1 cellular context compared by ENCODE assay signal in the genomic region with DNA sequence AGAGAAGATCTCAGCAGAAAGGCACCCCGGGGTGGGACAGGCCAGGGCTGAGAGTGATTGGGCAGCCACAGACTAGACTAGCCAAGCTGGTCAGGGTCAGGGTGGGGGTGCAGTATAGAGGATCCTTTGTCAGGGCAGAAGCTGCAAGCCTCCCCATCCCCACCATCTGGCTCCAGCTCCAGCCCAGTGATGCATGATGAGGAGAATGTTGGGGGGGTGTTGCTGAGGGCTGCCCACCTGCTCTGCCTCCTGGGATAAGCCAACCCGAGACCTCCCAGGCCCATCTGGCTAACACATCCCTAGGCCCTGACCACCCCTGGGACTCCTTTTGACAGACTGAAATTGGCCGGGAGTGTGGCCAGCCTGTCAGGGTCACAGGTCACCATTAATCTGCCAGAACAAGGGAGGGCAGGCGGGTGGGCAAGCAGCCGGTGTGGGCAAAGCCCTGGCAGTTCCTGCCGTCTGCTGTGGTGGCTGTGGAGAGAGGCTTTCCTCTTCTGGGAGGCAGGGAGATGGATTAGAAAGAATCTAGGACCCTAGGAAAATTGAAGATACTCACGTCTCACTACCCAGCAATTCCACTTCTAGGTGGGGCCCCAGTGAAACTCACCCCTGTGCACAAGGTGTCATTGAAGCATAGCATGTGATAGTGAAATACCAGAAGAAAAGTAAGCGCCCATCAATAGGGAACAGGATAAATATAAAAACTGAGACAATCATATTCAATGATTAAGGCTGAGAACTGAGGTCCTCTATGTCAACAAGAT.
A peak's percentile ranks its signal among the peaks of the same experiment; 100 is the strongest.
TF ChIP-seq lines count a peak whose summit lies in the region.

No MANE protein-coding gene starts in this region.

TF ChIP-seq in HepG2, 621 proteins besides CTCF, POLR2A, EP300 and RAD21 (continued from another document and continues in another):
- TF ChIP-seq CEBPB (IDR thresholded peaks at IDR 0.05; ENCODE audit: borderline replicate concordance, low read depth, low read length) (no peak), KLF13 (CRISPR knock-in tag; IDR thresholded peaks at IDR 0.05) (0 out of 2 replicates have a peak, but pooled peaks have one; percentile 38), MEIS1 (CRISPR knock-in tag; IDR thresholded peaks at IDR 0.05; ENCODE audit: borderline replicate concordance) (0 out of 2 replicates have a peak, but pooled peaks have one; percentile 32), ARNT2 (CRISPR knock-in tag; IDR thresholded peaks at IDR 0.05; ENCODE audit: low read depth) (peak; percentile 54; the same call in 1 of the 2 replicates), ZNF225 (CRISPR knock-in tag; IDR thresholded peaks at IDR 0.05) (peak; percentile 71; the same call in 1 of the 2 replicates), NR2F6 (IDR thresholded peaks at IDR 0.05) (peak; percentile 50), NR2F6 (CRISPR knock-in tag; IDR thresholded peaks at IDR 0.05) (peak; percentile 38), ZNF451 (CRISPR knock-in tag; IDR thresholded peaks at IDR 0.05) (0 out of 2 replicates have a peak, but pooled peaks have one; percentile 53), SMAD1 (CRISPR knock-in tag; IDR thresholded peaks at IDR 0.05; ENCODE audit: borderline replicate concordance, low read depth) (0 out of 2 replicates have a peak, but pooled peaks have one; percentile 47)
- TF ChIP-seq, protein P1, sequence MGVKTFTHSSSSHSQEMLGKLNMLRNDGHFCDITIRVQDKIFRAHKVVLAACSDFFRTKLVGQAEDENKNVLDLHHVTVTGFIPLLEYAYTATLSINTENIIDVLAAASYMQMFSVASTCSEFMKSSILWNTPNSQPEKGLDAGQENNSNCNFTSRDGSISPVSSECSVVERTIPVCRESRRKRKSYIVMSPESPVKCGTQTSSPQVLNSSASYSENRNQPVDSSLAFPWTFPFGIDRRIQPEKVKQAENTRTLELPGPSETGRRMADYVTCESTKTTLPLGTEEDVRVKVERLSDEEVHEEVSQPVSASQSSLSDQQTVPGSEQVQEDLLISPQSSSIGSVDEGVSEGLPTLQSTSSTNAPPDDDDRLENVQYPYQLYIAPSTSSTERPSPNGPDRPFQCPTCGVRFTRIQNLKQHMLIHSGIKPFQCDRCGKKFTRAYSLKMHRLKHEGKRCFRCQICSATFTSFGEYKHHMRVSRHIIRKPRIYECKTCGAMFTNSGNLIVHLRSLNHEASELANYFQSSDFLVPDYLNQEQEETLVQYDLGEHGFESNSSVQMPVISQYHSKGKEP (CRISPR knock-in tag; IDR thresholded peaks at IDR 0.05), result no peak
- TF ChIP-seq, protein P2, sequence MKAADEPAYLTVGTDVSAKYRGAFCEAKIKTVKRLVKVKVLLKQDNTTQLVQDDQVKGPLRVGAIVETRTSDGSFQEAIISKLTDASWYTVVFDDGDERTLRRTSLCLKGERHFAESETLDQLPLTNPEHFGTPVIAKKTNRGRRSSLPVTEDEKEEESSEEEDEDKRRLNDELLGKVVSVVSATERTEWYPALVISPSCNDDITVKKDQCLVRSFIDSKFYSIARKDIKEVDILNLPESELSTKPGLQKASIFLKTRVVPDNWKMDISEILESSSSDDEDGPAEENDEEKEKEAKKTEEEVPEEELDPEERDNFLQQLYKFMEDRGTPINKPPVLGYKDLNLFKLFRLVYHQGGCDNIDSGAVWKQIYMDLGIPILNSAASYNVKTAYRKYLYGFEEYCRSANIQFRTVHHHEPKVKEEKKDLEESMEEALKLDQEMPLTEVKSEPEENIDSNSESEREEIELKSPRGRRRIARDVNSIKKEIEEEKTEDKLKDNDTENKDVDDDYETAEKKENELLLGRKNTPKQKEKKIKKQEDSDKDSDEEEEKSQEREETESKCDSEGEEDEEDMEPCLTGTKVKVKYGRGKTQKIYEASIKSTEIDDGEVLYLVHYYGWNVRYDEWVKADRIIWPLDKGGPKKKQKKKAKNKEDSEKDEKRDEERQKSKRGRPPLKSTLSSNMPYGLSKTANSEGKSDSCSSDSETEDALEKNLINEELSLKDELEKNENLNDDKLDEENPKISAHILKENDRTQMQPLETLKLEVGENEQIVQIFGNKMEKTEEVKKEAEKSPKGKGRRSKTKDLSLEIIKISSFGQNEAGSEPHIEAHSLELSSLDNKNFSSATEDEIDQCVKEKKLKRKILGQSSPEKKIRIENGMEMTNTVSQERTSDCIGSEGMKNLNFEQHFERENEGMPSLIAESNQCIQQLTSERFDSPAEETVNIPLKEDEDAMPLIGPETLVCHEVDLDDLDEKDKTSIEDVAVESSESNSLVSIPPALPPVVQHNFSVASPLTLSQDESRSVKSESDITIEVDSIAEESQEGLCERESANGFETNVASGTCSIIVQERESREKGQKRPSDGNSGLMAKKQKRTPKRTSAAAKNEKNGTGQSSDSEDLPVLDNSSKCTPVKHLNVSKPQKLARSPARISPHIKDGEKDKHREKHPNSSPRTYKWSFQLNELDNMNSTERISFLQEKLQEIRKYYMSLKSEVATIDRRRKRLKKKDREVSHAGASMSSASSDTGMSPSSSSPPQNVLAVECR (CRISPR knock-in tag; IDR thresholded peaks at IDR 0.05; ENCODE audit: borderline replicate concordance), result 0 out of 2 replicates have a peak, but pooled peaks have one; percentile 24
- TF ChIP-seq, protein P3, sequence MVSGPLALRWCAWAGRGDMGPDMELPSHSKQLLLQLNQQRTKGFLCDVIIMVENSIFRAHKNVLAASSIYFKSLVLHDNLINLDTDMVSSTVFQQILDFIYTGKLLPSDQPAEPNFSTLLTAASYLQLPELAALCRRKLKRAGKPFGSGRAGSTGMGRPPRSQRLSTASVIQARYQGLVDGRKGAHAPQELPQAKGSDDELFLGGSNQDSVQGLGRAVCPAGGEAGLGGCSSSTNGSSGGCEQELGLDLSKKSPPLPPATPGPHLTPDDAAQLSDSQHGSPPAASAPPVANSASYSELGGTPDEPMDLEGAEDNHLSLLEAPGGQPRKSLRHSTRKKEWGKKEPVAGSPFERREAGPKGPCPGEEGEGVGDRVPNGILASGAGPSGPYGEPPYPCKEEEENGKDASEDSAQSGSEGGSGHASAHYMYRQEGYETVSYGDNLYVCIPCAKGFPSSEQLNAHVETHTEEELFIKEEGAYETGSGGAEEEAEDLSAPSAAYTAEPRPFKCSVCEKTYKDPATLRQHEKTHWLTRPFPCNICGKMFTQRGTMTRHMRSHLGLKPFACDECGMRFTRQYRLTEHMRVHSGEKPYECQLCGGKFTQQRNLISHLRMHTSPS (CRISPR knock-in tag; IDR thresholded peaks at IDR 0.05; ENCODE audit: low read depth), result peak; percentile 59; the same call in 1 of the 2 replicates
- TF ChIP-seq, protein P4, sequence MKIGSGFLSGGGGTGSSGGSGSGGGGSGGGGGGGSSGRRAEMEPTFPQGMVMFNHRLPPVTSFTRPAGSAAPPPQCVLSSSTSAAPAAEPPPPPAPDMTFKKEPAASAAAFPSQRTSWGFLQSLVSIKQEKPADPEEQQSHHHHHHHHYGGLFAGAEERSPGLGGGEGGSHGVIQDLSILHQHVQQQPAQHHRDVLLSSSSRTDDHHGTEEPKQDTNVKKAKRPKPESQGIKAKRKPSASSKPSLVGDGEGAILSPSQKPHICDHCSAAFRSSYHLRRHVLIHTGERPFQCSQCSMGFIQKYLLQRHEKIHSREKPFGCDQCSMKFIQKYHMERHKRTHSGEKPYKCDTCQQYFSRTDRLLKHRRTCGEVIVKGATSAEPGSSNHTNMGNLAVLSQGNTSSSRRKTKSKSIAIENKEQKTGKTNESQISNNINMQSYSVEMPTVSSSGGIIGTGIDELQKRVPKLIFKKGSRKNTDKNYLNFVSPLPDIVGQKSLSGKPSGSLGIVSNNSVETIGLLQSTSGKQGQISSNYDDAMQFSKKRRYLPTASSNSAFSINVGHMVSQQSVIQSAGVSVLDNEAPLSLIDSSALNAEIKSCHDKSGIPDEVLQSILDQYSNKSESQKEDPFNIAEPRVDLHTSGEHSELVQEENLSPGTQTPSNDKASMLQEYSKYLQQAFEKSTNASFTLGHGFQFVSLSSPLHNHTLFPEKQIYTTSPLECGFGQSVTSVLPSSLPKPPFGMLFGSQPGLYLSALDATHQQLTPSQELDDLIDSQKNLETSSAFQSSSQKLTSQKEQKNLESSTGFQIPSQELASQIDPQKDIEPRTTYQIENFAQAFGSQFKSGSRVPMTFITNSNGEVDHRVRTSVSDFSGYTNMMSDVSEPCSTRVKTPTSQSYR (CRISPR knock-in tag; IDR thresholded peaks at IDR 0.05; ENCODE audit: borderline replicate concordance), result 0 out of 2 replicates have a peak, but pooled peaks have one; percentile 27
- TF ChIP-seq, protein P5, sequence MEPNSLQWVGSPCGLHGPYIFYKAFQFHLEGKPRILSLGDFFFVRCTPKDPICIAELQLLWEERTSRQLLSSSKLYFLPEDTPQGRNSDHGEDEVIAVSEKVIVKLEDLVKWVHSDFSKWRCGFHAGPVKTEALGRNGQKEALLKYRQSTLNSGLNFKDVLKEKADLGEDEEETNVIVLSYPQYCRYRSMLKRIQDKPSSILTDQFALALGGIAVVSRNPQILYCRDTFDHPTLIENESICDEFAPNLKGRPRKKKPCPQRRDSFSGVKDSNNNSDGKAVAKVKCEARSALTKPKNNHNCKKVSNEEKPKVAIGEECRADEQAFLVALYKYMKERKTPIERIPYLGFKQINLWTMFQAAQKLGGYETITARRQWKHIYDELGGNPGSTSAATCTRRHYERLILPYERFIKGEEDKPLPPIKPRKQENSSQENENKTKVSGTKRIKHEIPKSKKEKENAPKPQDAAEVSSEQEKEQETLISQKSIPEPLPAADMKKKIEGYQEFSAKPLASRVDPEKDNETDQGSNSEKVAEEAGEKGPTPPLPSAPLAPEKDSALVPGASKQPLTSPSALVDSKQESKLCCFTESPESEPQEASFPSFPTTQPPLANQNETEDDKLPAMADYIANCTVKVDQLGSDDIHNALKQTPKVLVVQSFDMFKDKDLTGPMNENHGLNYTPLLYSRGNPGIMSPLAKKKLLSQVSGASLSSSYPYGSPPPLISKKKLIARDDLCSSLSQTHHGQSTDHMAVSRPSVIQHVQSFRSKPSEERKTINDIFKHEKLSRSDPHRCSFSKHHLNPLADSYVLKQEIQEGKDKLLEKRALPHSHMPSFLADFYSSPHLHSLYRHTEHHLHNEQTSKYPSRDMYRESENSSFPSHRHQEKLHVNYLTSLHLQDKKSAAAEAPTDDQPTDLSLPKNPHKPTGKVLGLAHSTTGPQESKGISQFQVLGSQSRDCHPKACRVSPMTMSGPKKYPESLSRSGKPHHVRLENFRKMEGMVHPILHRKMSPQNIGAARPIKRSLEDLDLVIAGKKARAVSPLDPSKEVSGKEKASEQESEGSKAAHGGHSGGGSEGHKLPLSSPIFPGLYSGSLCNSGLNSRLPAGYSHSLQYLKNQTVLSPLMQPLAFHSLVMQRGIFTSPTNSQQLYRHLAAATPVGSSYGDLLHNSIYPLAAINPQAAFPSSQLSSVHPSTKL (CRISPR knock-in tag; IDR thresholded peaks at IDR 0.05), result peak; percentile 7; the same call in 1 of the 2 replicates
- TF ChIP-seq, protein P6, sequence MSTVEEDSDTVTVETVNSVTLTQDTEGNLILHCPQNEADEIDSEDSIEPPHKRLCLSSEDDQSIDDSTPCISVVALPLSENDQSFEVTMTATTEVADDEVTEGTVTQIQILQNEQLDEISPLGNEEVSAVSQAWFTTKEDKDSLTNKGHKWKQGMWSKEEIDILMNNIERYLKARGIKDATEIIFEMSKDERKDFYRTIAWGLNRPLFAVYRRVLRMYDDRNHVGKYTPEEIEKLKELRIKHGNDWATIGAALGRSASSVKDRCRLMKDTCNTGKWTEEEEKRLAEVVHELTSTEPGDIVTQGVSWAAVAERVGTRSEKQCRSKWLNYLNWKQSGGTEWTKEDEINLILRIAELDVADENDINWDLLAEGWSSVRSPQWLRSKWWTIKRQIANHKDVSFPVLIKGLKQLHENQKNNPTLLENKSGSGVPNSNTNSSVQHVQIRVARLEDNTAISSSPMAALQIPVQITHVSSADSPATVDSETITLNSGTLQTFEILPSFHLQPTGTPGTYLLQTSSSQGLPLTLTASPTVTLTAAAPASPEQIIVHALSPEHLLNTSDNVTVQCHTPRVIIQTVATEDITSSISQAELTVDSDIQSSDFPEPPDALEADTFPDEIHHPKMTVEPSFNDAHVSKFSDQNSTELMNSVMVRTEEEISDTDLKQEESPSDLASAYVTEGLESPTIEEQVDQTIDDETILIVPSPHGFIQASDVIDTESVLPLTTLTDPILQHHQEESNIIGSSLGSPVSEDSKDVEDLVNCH (CRISPR knock-in tag; IDR thresholded peaks at IDR 0.05), result no peak
